In the genomic region with DNA sequence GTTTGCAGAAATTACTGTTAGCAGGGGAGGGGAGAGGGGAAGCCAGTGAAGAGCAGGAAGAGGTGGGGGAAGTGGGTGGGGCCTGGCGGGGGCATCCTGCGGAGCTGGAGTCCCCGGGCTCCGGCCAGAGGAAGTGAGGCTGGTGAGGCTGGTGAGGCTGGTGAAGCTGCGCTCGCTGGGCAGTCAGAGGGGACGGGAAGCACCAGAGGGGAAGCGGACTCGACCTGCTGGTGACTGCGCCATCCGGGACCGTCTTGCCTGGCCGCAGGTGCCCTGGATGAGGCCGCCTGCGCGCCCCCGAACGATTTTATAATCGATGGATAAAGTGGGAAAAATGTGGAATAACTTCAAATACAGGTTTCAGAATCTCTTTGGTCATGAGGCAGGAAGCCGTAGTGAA, we compare ENCODE assay signal across 26 cellular contexts.
"Had no signal": no experiment of that assay in that cellular context is flagged by ENCODE, and none has a peak within 500 bp of the region (broad histone marks: within the 10 kb centered on the region; RNA-seq: fewer than 3 reads in every experiment).

No MANE protein-coding gene starts in this region.

- FAIRE-seq: keratinocyte, small intestine had no signal

- ATAC-seq: activated CD8-positive, alpha-beta memory T cell treated with anti-CD3 and anti-CD28 coated beads, Interleukin-2, amount 10 ng/mL, durations not matched to agents 7 days and 5 days; activated CD8-positive, alpha-beta T cell treated with anti-CD3 and anti-CD28 coated beads for 36 hours; activated naive CD8-positive, alpha-beta T cell treated with anti-CD3 and anti-CD28 coated beads, Interleukin-2, amount 50 U/mL, for 24 hours; gastrocnemius medialis; heart left ventricle; left lobe of liver; lower lobe of right lung; naive thymus-derived CD4-positive, alpha-beta T cell; sciatic nerve; stimulated activated effector memory CD8-positive, alpha-beta T cell treated with anti-CD3 and anti-CD28 coated beads, Interleukin-12 subunit alpha, Interleukin-12 subunit beta, amount 100 ng/mL, for 72 hours had no signal

- H3K9me3 ChIP-seq: esophagus muscularis mucosa, gastrocnemius medialis, lower lobe of right lung, stomach, vagina had no signal

- H3K27ac Mint-ChIP-seq: activated CD4-positive, alpha-beta T cell treated with anti-CD3 and anti-CD28 coated beads, Interleukin-2, amount 10 ng/mL, durations not matched to agents 7 days and 5 days; activated CD8-positive, alpha-beta memory T cell treated with anti-CD3 and anti-CD28 coated beads, Interleukin-2, amount 10 ng/mL, durations not matched to agents 7 days and 5 days; activated CD8-positive, alpha-beta T cell treated with anti-CD3 and anti-CD28 coated beads for 36 hours; activated naive CD8-positive, alpha-beta T cell treated with anti-CD3 and anti-CD28 coated beads, Interleukin-2, amount 50 U/mL, for 24 hours; activated T-helper 1 cell treated with anti-CD3 and anti-CD28 coated beads, Interleukin-12 subunit alpha, Interleukin-12 subunit beta, Interleukin-2, Interleukin-4 antibody, amounts not matched to agents 30 ng/mL and 10 ng/mL and 1 ng/mL, durations not matched to agents 14 hours and 24 hours and 36 hours; naive thymus-derived CD4-positive, alpha-beta T cell; stimulated activated effector memory CD8-positive, alpha-beta T cell treated with anti-CD3 and anti-CD28 coated beads, Interleukin-12 subunit alpha, Interleukin-12 subunit beta, amount 100 ng/mL, for 72 hours; type B pancreatic cell had no signal

- H3K4me3 ChIP-seq: coronary artery, esophagus muscularis mucosa, gastrocnemius medialis, heart left ventricle, lower lobe of right lung, stomach, vagina had no signal

- H3K4me3 Mint-ChIP-seq: activated CD4-positive, alpha-beta T cell treated with anti-CD3 and anti-CD28 coated beads, Interleukin-2, amount 10 ng/mL, durations not matched to agents 7 days and 5 days; activated CD8-positive, alpha-beta memory T cell treated with anti-CD3 and anti-CD28 coated beads, Interleukin-2, amount 10 ng/mL, durations not matched to agents 7 days and 5 days; activated CD8-positive, alpha-beta T cell treated with anti-CD3 and anti-CD28 coated beads for 36 hours; activated naive CD8-positive, alpha-beta T cell treated with anti-CD3 and anti-CD28 coated beads, Interleukin-2, amount 50 U/mL, for 24 hours; activated T-helper 1 cell treated with anti-CD3 and anti-CD28 coated beads, Interleukin-12 subunit alpha, Interleukin-12 subunit beta, Interleukin-2, Interleukin-4 antibody, amounts not matched to agents 30 ng/mL and 10 ng/mL and 1 ng/mL, durations not matched to agents 14 hours and 24 hours and 36 hours; neural crest cell; stimulated activated effector memory CD8-positive, alpha-beta T cell treated with anti-CD3 and anti-CD28 coated beads, Interleukin-12 subunit alpha, Interleukin-12 subunit beta, amount 100 ng/mL, for 72 hours; type B pancreatic cell had no signal

- H3K36me3 ChIP-seq: esophagus muscularis mucosa, gastrocnemius medialis, heart left ventricle, lower lobe of right lung, stomach, vagina had no signal

- H3K4me1 Mint-ChIP-seq: activated CD4-positive, alpha-beta T cell treated with anti-CD3 and anti-CD28 coated beads, Interleukin-2, amount 10 ng/mL, durations not matched to agents 7 days and 5 days; activated CD8-positive, alpha-beta memory T cell treated with anti-CD3 and anti-CD28 coated beads, Interleukin-2, amount 10 ng/mL, durations not matched to agents 7 days and 5 days; activated naive CD8-positive, alpha-beta T cell treated with anti-CD3 and anti-CD28 coated beads, Interleukin-2, amount 50 U/mL, for 24 hours; naive thymus-derived CD4-positive, alpha-beta T cell; neural crest cell; stimulated activated effector memory CD8-positive, alpha-beta T cell treated with anti-CD3 and anti-CD28 coated beads, Interleukin-12 subunit alpha, Interleukin-12 subunit beta, amount 100 ng/mL, for 72 hours had no signal

- DNase-seq: activated CD4-positive, alpha-beta T cell treated with anti-CD3 and anti-CD28 coated beads, Interleukin-2, amount 10 ng/mL, durations not matched to agents 7 days and 5 days; activated CD4-positive, CD25-positive, alpha-beta regulatory T cell treated with anti-CD3 and anti-CD28 coated beads, Interleukin-2, amount 50 U/mL, for 72 hours; activated CD8-positive, alpha-beta memory T cell treated with anti-CD3 and anti-CD28 coated beads, Interleukin-2, amount 10 ng/mL, durations not matched to agents 7 days and 5 days; activated CD8-positive, alpha-beta T cell treated with anti-CD3 and anti-CD28 coated beads for 36 hours; activated gamma-delta T cell; activated naive CD4-positive, alpha-beta T cell treated with anti-CD3 and anti-CD28 coated beads, Interleukin-2, amount 50 U/mL, for 16 hours; activated naive CD8-positive, alpha-beta T cell treated with anti-CD3 and anti-CD28 coated beads, Interleukin-2, amount 50 U/mL, for 24 hours; activated T-cell treated with anti-CD3 and anti-CD28 coated beads for 4 hours; cerebellar nuclear complex; gastrocnemius medialis; lower lobe of right lung; naive thymus-derived CD4-positive, alpha-beta T cell; small intestine; stimulated activated CD4-positive, alpha-beta T cell treated with anti-CD3 and anti-CD28 coated beads, Interleukin-2, amount 100 ng/mL, for 24 hours; stomach had no signal

- H3K9me3 Mint-ChIP-seq: activated CD4-positive, alpha-beta T cell treated with anti-CD3 and anti-CD28 coated beads, Interleukin-2, amount 10 ng/mL, durations not matched to agents 7 days and 5 days; activated CD8-positive, alpha-beta T cell treated with anti-CD3 and anti-CD28 coated beads for 36 hours; activated naive CD8-positive, alpha-beta T cell treated with anti-CD3 and anti-CD28 coated beads, Interleukin-2, amount 50 U/mL, for 24 hours; activated T-helper 1 cell treated with anti-CD3 and anti-CD28 coated beads, Interleukin-12 subunit alpha, Interleukin-12 subunit beta, Interleukin-2, Interleukin-4 antibody, amounts not matched to agents 30 ng/mL and 10 ng/mL and 1 ng/mL, durations not matched to agents 14 hours and 24 hours and 36 hours had no signal

- H3K4me1 ChIP-seq: esophagus muscularis mucosa, gastrocnemius medialis, heart left ventricle, lower lobe of right lung, stomach, vagina had no signal

- H3K27ac ChIP-seq: coronary artery, esophagus muscularis mucosa, gastrocnemius medialis, heart left ventricle, lower lobe of right lung, stomach, vagina had no signal

- H3K27me3 ChIP-seq: esophagus muscularis mucosa, gastrocnemius medialis, heart left ventricle, stomach, vagina had no signal

- H3K27me3 Mint-ChIP-seq: activated CD4-positive, alpha-beta T cell treated with anti-CD3 and anti-CD28 coated beads, Interleukin-2, amount 10 ng/mL, durations not matched to agents 7 days and 5 days; activated CD8-positive, alpha-beta memory T cell treated with anti-CD3 and anti-CD28 coated beads, Interleukin-2, amount 10 ng/mL, durations not matched to agents 7 days and 5 days; activated CD8-positive, alpha-beta T cell treated with anti-CD3 and anti-CD28 coated beads for 36 hours; activated naive CD8-positive, alpha-beta T cell treated with anti-CD3 and anti-CD28 coated beads, Interleukin-2, amount 50 U/mL, for 24 hours; naive thymus-derived CD4-positive, alpha-beta T cell; type B pancreatic cell had no signal

- H3K36me3 Mint-ChIP-seq: activated CD8-positive, alpha-beta memory T cell treated with anti-CD3 and anti-CD28 coated beads, Interleukin-2, amount 10 ng/mL, durations not matched to agents 7 days and 5 days; naive thymus-derived CD4-positive, alpha-beta T cell; stimulated activated effector memory CD8-positive, alpha-beta T cell treated with anti-CD3 and anti-CD28 coated beads, Interleukin-12 subunit alpha, Interleukin-12 subunit beta, amount 100 ng/mL, for 72 hours; type B pancreatic cell had no signal
